In the genomic region with DNA sequence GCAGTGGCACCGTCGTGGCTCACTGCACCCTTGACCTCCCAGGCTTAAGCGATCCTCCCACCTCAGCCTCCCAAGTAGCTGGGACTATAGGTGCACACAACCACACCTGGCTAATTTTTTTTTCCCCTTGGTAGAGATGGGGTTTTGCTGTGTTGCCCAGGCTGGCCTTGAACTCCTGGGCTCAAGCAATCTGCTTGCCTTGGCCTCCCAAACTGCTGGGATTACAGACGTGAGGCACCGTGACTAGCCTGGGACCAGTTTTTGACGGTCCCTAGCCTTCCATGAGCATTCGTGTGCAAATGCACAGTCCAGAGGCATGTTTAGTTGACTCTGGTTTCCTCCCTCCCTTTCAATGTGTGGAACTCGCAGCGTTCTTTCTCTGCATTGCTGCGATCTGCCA, we compare ENCODE assay signal across 7 cellular contexts. TPM values are rescaled to one million over a fixed set of nuclear protein-coding genes. Genes with fewer than 3 reads are reported as not detected.
A peak's percentile ranks its signal among the peaks of the same experiment; 100 is the strongest.
DNase-seq lines count a peak whose midpoint lies in the region; ATAC-seq, FAIRE-seq and TF ChIP-seq lines count a peak whose summit lies in the region.
"Not testable (repeated sequence)": the region's sequence is repeated elsewhere in the genome, so short reads cannot be mapped to it uniquely, and the experiment has no call there.

No MANE protein-coding gene starts in this region.

- CTCF ChIA-PET in CD8-positive, alpha-beta T cell (lab: Charles Lee), result interaction anchor here (0.7 to 1.2 kb wide), 2 partner anchors 29 to 46 kb away, joined by 3 read pairs; no protein-coding TSS in a partner anchor
- CTCF ChIA-PET in WTC11 (lab: Charles Lee), result interaction anchor here (2.7 kb wide), 1 partner anchor 40 kb away, joined by 9 read pairs; no protein-coding TSS in a partner anchor

- not testable (repeated sequence) for H3K4ac ChIP-seq in mesenchymal stem cell (ENCODE audit: low read depth in 1 of 2, low read length in 2 of 2)

- not testable (repeated sequence) for H4K20me1 ChIP-seq in OCI-LY3 (ENCODE audit: insufficient read depth, low read length)

- WGBS in mesenchymal stem cell, result 97% methylated on average over 10 of the region's 10 CpGs
- WGBS in pancreas, 2 donors, result 72% methylated on average over 10 of the region's 10 CpGs

- not testable (repeated sequence) for H3K18ac ChIP-seq in mesenchymal stem cell (ENCODE audit: low read depth in 1 of 2, low read length in 2 of 2)

- not testable (repeated sequence) for DNase-seq in CD8-positive, alpha-beta T cell; WTC11 (ENCODE audit: low spot score); mesenchymal stem cell; pancreas

- H3K27me3 Mint-ChIP-seq in CD8-positive, alpha-beta T cell (ENCODE audit: low read depth); WTC11 (ENCODE audit: low read depth); activated naive CD8-positive, alpha-beta T cell: not testable (repeated sequence)

- H3K9me3 Mint-ChIP-seq in CD8-positive, alpha-beta T cell; WTC11; activated naive CD8-positive, alpha-beta T cell (ENCODE audit: low read depth): not testable (repeated sequence)

- not testable (repeated sequence) for H3K27me3 ChIP-seq in CD8-positive, alpha-beta T cell (ENCODE audit: insufficient read depth, low read length); duodenal mucosa (ENCODE audit: control insufficient read depth in 1 of 2, insufficient read depth in 2 of 2, low read length in 2 of 2); mesenchymal stem cell (ENCODE audit: control insufficient read depth in 1 of 2, insufficient read depth in 1 of 2, low read length in 2 of 2); pancreas
- peaks cover 11% of the 10 kb centered on the region; the same call in 1 of the 2 replicates for H3K27me3 ChIP-seq in OCI-LY3 (ENCODE audit: low read depth, low read length)

- H3K4me3 ChIP-seq in CD8-positive, alpha-beta T cell (ENCODE audit: low read depth, low read length); OCI-LY3 (ENCODE audit: low read length); mesenchymal stem cell (ENCODE audit: insufficient read depth in 1 of 2, low read depth in 1 of 2, low read length in 2 of 2); pancreas: not testable (repeated sequence)
- H3K4me3 ChIP-seq in duodenal mucosa (ENCODE audit: low read depth in 1 of 2, low read length in 2 of 2), result peak overlapping the region; percentile 0 to 28

- peak overlapping the region; percentile 1 to 18 for H2BK12ac ChIP-seq in mesenchymal stem cell (ENCODE audit: low read length in 2 of 2)

- not testable (repeated sequence) for H2AK5ac ChIP-seq in mesenchymal stem cell (ENCODE audit: low read length, severe bottlenecking)

- not testable (repeated sequence) for H3K23ac ChIP-seq in mesenchymal stem cell (ENCODE audit: low read length in 2 of 2)

- H4K8ac ChIP-seq in mesenchymal stem cell (ENCODE audit: low read length), result not testable (repeated sequence)

- not testable (repeated sequence) for H3K14ac ChIP-seq in mesenchymal stem cell (ENCODE audit: low read length in 2 of 2)

- not testable (repeated sequence) for H3K9ac ChIP-seq in OCI-LY3 (ENCODE audit: low read length); mesenchymal stem cell (ENCODE audit: low read length)
- H3K9ac ChIP-seq in duodenal mucosa (ENCODE audit: low read depth in 1 of 2, low read length in 2 of 2), result peak overlapping the region in 1 of 2 donors; percentile 20

- not testable (repeated sequence) for FAIRE-seq in pancreas (lab: Jason Lieb, UNC)

- H2BK120ac ChIP-seq in mesenchymal stem cell (ENCODE audit: low read depth, low read length), result not testable (repeated sequence)

- H3K27ac ChIP-seq in CD8-positive, alpha-beta T cell (ENCODE audit: low read depth, low read length); OCI-LY3 (ENCODE audit: low read length); duodenal mucosa (ENCODE audit: low read depth, low read length); mesenchymal stem cell (ENCODE audit: low read length, poor library complexity, severe bottlenecking): not testable (repeated sequence)
- H3K27ac ChIP-seq in pancreas, result peak overlapping the region in 3 of 4 donors; percentile 56 to 60 (median 57)

- H3K27ac Mint-ChIP-seq in CD8-positive, alpha-beta T cell, result peak overlapping the region; percentile 1
- H3K27ac Mint-ChIP-seq in WTC11, result peak overlapping the region; percentile 34; the same call in 1 of the 2 replicates
- H3K27ac Mint-ChIP-seq in activated naive CD8-positive, alpha-beta T cell, result peak overlapping the region; percentile 46

- not testable (repeated sequence) for H3K79me2 ChIP-seq in OCI-LY3 (ENCODE audit: low read length)

- H3K9me3 ChIP-seq in CD8-positive, alpha-beta T cell (ENCODE audit: low read length); OCI-LY3 (ENCODE audit: insufficient read depth, low read length); duodenal mucosa (ENCODE audit: control insufficient read depth in 1 of 2, low read length in 2 of 2); mesenchymal stem cell (ENCODE audit: control insufficient read depth, low read length); pancreas: not testable (repeated sequence)

- not testable (repeated sequence) for H2BK15ac ChIP-seq in mesenchymal stem cell (ENCODE audit: low read depth, poor library complexity, severe bottlenecking)

- ATAC-seq in CD8-positive, alpha-beta T cell; WTC11: not testable (repeated sequence)
- ATAC-seq in pancreas, result peak in 1 of 4 donors; percentile 9

- H3K36me3 ChIP-seq in CD8-positive, alpha-beta T cell (ENCODE audit: insufficient read depth, low read length); OCI-LY3 (replicated peaks; ENCODE audit: low read depth, low read length); duodenal mucosa (ENCODE audit: control insufficient read depth in 1 of 2, insufficient read depth in 2 of 2, low read length in 2 of 2); mesenchymal stem cell (ENCODE audit: control insufficient read depth in 1 of 2, insufficient read depth in 2 of 2, low read depth in 1 of 2, low read length in 2 of 2); pancreas: not testable (repeated sequence)

- intact Hi-C loops in CD8-positive, alpha-beta T cell (cut with DNase I, micrococcal nuclease); pancreas (cut with DNase I): not testable (repeated sequence)

- TF ChIP-seq CTCF in CD8-positive, alpha-beta T cell (IDR thresholded peaks at IDR 0.05); OCI-LY3 (IDR thresholded peaks at IDR 0.05; ENCODE audit: low read depth, low read length); WTC11 (IDR thresholded peaks at IDR 0.05); pancreas (IDR thresholded peaks at IDR 0.05): not testable (repeated sequence)

- H2BK5ac ChIP-seq in mesenchymal stem cell (ENCODE audit: low read depth, low read length, poor library complexity, severe bottlenecking), result not testable (repeated sequence)

- peak overlapping the region; percentile 18; the same call in 1 of the 2 replicates for H2AFZ ChIP-seq in OCI-LY3 (ENCODE audit: low read depth, low read length)
- not testable (repeated sequence) for H2AFZ ChIP-seq in mesenchymal stem cell (ENCODE audit: low read depth, low read length)

- not testable (repeated sequence) for H4K91ac ChIP-seq in mesenchymal stem cell (ENCODE audit: low read length)

- POLR2A ChIA-PET in CD8-positive, alpha-beta T cell (lab: Charles Lee); WTC11 (lab: Charles Lee): not testable (repeated sequence)

- not testable (repeated sequence) for H3K4me2 ChIP-seq in OCI-LY3 (ENCODE audit: low read length); mesenchymal stem cell (ENCODE audit: low read length, poor library complexity, severe bottlenecking)

- not testable (repeated sequence) for H3K4me3 Mint-ChIP-seq in CD8-positive, alpha-beta T cell; WTC11
- peak overlapping the region; percentile 7 for H3K4me3 Mint-ChIP-seq in activated naive CD8-positive, alpha-beta T cell

- peaks cover 15% of the 10 kb centered on the region for H3K79me1 ChIP-seq in mesenchymal stem cell (replicated peaks; ENCODE audit: low read length, poor library complexity, severe bottlenecking)

- H3K4me1 ChIP-seq in CD8-positive, alpha-beta T cell (ENCODE audit: insufficient read depth, low read length), result peaks cover 46% of the 10 kb centered on the region
- H3K4me1 ChIP-seq in OCI-LY3 (ENCODE audit: low read length) (peaks cover 25% of the 10 kb centered on the region), duodenal mucosa (ENCODE audit: control insufficient read depth in 1 of 2, insufficient read depth in 2 of 2, low read length in 2 of 2) (peaks cover 47 to 72% of the 10 kb centered on the region in 2 donors), mesenchymal stem cell (ENCODE audit: control insufficient read depth, insufficient read depth, low read depth, low read length) (peaks cover 19% of the 10 kb centered on the region), pancreas (peaks cover 13 to 18% (median 14%) of the 10 kb centered on the region in 3 donors)

- H3K4me1 Mint-ChIP-seq in CD8-positive, alpha-beta T cell (ENCODE audit: low read depth), result peaks cover 70% of the 10 kb centered on the region
- peaks cover 45% of the 10 kb centered on the region for H3K4me1 Mint-ChIP-seq in WTC11
- H3K4me1 Mint-ChIP-seq in activated naive CD8-positive, alpha-beta T cell (ENCODE audit: low read depth), result peaks cover 79% of the 10 kb centered on the region

- H3K36me3 Mint-ChIP-seq in CD8-positive, alpha-beta T cell; WTC11; activated naive CD8-positive, alpha-beta T cell: not testable (repeated sequence)

RNA-seq across cellular contexts. Expression of a gene that starts 48.2 kb away (rescaled TPM):
- total RNA-seq in CD8-positive, alpha-beta T cell, result 10 to 100 TPM; 62.6 to 70.8 TPM
- 21.1 to 29.5 TPM (median 21.6 TPM) in 3 replicates for total RNA-seq in WTC11 (2021)
- polyA plus RNA-seq in mesenchymal stem cell (2013, experiment 1 of 2), result 21.2 TPM
- polyA plus RNA-seq in mesenchymal stem cell (2013, experiment 2 of 2), result 20.4 TPM
- total RNA-seq in pancreas, result 10 to 100 TPM in 4 of 6 donors, 1 to 10 TPM in 2; 8.9 to 22.3 (median 11.7) TPM
- polyA plus RNA-seq in pancreas, result 1 to 10 TPM; 3.5 to 5.0 TPM
